8 cellular contexts compared by ENCODE assay signal in the genomic region with DNA sequence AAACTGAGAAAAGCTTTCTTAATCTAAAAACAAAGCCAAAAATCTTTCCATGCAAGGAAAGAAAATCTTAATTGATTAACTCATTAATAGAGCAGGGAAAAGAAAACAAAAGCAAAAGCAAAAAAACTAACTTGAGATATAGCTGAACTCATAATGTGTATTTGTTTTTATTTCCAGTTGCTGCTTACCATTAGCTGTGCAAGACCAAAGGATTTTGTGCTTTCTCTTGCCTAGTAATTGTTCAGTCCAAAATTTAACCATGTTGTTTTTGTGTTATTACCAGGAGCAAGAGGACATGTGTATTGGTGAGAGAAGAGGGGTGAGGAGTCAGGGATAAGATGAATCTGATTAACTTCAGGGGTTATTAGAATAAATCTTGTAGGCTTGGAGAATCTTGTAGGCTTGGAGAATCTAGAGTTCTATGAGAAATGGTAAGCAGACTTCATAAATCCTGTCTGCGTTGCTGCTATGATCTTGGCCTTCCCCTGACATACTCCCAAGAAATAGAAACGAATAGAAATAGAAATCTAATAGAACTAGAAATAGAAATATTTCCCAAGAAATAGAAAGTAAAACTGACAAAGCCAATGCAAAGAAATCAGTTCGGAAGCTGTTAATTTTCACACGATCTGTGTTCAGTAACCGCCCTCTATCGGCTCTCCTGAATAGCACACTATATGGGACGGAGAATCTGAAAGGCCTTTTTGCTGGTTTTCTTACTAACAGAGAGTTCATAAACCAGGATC.
DNase-seq lines count a peak whose midpoint lies in the region; ATAC-seq and TF ChIP-seq lines count a peak whose summit lies in the region.

No MANE protein-coding gene starts in this region.

- H3K27me3 ChIP-seq in AG04450 (ENCODE audit: control insufficient read depth, insufficient read depth, low read length) (no peaks in the 10 kb centered on the region), osteoblast (ENCODE audit: insufficient read depth, low read length) (no peaks in the 10 kb centered on the region)

- H3K79me2 ChIP-seq in osteoblast (ENCODE audit: insufficient read depth, low read length): no peaks in the 10 kb centered on the region

- peaks cover 60% of the 10 kb centered on the region for H3K4me1 Mint-ChIP-seq in activated T-cell treated with anti-CD3 and anti-CD28 coated beads, Interleukin-2, amount 50 U/mL, for 72 hours (ENCODE audit: low read depth)

- peaks cover 19% of the 10 kb centered on the region for H3K27me3 Mint-ChIP-seq in activated T-cell treated with anti-CD3 and anti-CD28 coated beads, Interleukin-2, amount 50 U/mL, for 72 hours (ENCODE audit: low read depth)

- in situ Hi-C loops in GM13977 (cut with MboI; ENCODE audit: low pct_unique_long_range_greater_than_20kb, low sequenced_read_pairs, unreplicated experiment): loop anchor here (5.0 kb wide), 1 partner anchor 99 kb away; no protein-coding TSS in a partner anchor

- ATAC-seq in HG02884 (IDR thresholded peaks at IDR 0.05; ENCODE audit: unreplicated experiment): peak; percentile 37
- no peak for ATAC-seq in activated T-cell treated with anti-CD3 and anti-CD28 coated beads, Interleukin-2, amount 50 U/mL, for 72 hours (replicated peaks in 1 of 2)
- ATAC-seq in HG03039 (IDR thresholded peaks at IDR 0.05; ENCODE audit: unreplicated experiment): no peak

- H3K27ac Mint-ChIP-seq in activated T-cell treated with anti-CD3 and anti-CD28 coated beads, Interleukin-2, amount 50 U/mL, for 72 hours: peak overlapping the region; percentile 85

- H3K4me1 ChIP-seq in osteoblast (ENCODE audit: insufficient read depth, low read length): peaks cover 4% of the 10 kb centered on the region

- H3K36me3 Mint-ChIP-seq in activated T-cell treated with anti-CD3 and anti-CD28 coated beads, Interleukin-2, amount 50 U/mL, for 72 hours (ENCODE audit: insufficient read depth in 2 of 2): peaks cover 5 to 13% of the 10 kb centered on the region in 2 donors

- peak overlapping the region; percentile 76 to 90 for H3K4me3 Mint-ChIP-seq in activated T-cell treated with anti-CD3 and anti-CD28 coated beads, Interleukin-2, amount 50 U/mL, for 72 hours

- peaks cover 1 to 3% of the 10 kb centered on the region in 2 donors for H3K9me3 Mint-ChIP-seq in activated T-cell treated with anti-CD3 and anti-CD28 coated beads, Interleukin-2, amount 50 U/mL, for 72 hours

- DNase-seq in AG04450 (ENCODE audit: low read depth, low spot score) (no peak), GM13977 (ENCODE audit: low spot score) (peak; percentile 73), NCI-H460 (ENCODE audit: extremely low read depth, low read depth) (peak; percentile 54), fibroblast of the aortic adventitia (ENCODE audit: low read depth) (peak; percentile 85), osteoblast (ENCODE audit: insufficient read length, low spot score, missing footprints) (peak; percentile 65)
- DNase-seq in activated T-cell treated with anti-CD3 and anti-CD28 coated beads, Interleukin-2, amount 50 U/mL, for 72 hours: peak; percentile 41 to 48

- H3K4me3 ChIP-seq in AG04450 (ENCODE audit: low read depth, low read length) (no peak overlapping the region), fibroblast of the aortic adventitia (ENCODE audit: low read depth, low read length) (peak overlapping the region; percentile 34), osteoblast (ENCODE audit: insufficient read depth, low read length) (peak overlapping the region; percentile 48)

- H3K27ac ChIP-seq in AG04450 (ENCODE audit: low read depth, low read length): no peak overlapping the region
- H3K27ac ChIP-seq in osteoblast (ENCODE audit: low read depth, low read length): peak overlapping the region; percentile 5

- H2AFZ ChIP-seq in osteoblast (ENCODE audit: low read length): peak overlapping the region; percentile 81

- no peaks in the 10 kb centered on the region for H4K20me1 ChIP-seq in osteoblast (ENCODE audit: insufficient read depth, low read length)

- peak overlapping the region; percentile 86 for H3K4me2 ChIP-seq in osteoblast (ENCODE audit: insufficient read depth, low read length)

- CTCF ChIA-PET in AG04450 (lab: Charles Lee): interaction anchor here (1.0 to 4.2 kb wide), 31 partner anchors 9 to 188 kb away, joined by 3 to 39 read pairs (median 6); partner anchors contain the start of gene TNFSF10

- H3K9me3 ChIP-seq in AG04450 (ENCODE audit: control insufficient read depth, insufficient read depth, low read length): no peaks in the 10 kb centered on the region
- no peaks in the 10 kb centered on the region for H3K9me3 ChIP-seq in osteoblast (ENCODE audit: low read depth, low read length)

- POLR2A ChIA-PET in AG04450 (lab: Yijun Ruan, JAX): no interaction called here

- no peaks in the 10 kb centered on the region for H3K36me3 ChIP-seq in osteoblast (ENCODE audit: insufficient read depth, low read length)

- TF ChIP-seq CTCF in AG04450 (IDR thresholded peaks at IDR 0.05; ENCODE audit: low read depth, low read length) (peak; percentile 77), GM13977 (IDR thresholded peaks at IDR 0.05; ENCODE audit: extremely low read depth, insufficient read depth, missing control alignments) (peak; percentile 88), fibroblast of the aortic adventitia (IDR thresholded peaks at IDR 0.05; ENCODE audit: insufficient read depth, low read length) (peak; percentile 94), osteoblast (IDR thresholded peaks at IDR 0.05; ENCODE audit: extremely low read depth, low read depth, low read length) (peak; percentile 83)
